In genomic region chr6:13413906-13414555, GRCh38 we compare ENCODE assay signal across 11 cellular contexts.
DNase-seq lines count a peak whose midpoint lies in the region; TF ChIP-seq lines count a peak whose summit lies in the region.
"Had no signal": no experiment of that assay in that cellular context is flagged by ENCODE, and none has a peak within 500 bp of the region (broad histone marks: within the 10 kb centered on the region; RNA-seq: fewer than 3 reads in every experiment).

No MANE protein-coding gene starts in this region.

- no peaks in the 10 kb centered on the region for H3K27me3 Mint-ChIP-seq in mesothelial cell of epicardium (ENCODE audit: low read depth)
- H3K27me3 Mint-ChIP-seq: activated CD4-positive, alpha-beta memory T cell treated with anti-CD3 and anti-CD28 coated beads, Interleukin-2, amount 10 ng/mL, durations not matched to agents 7 days and 5 days had no signal

- H3K9ac ChIP-seq in smooth muscle cell (ENCODE audit: low read depth) = no peak overlapping the region

- H3K27me3 ChIP-seq in right atrium auricular region = no peaks in the 10 kb centered on the region
- H3K27me3 ChIP-seq in smooth muscle cell (ENCODE audit: low read depth) = no peaks in the 10 kb centered on the region

- in situ Hi-C loops in G401 (cut with HindIII; ENCODE audit: low sequenced_read_pairs) = no loop called here

- no peak overlapping the region for H3K4me3 Mint-ChIP-seq in mesothelial cell of epicardium
- H3K4me3 Mint-ChIP-seq: activated CD4-positive, alpha-beta memory T cell treated with anti-CD3 and anti-CD28 coated beads, Interleukin-2, amount 10 ng/mL, durations not matched to agents 7 days and 5 days had no signal

- H3K4me3 ChIP-seq in right atrium auricular region (no peak overlapping the region), smooth muscle cell (no peak overlapping the region)
- H3K4me3 ChIP-seq: SK-N-MC had no signal

- no peaks in the 10 kb centered on the region for H3K36me3 ChIP-seq in right atrium auricular region
- no peaks in the 10 kb centered on the region for H3K36me3 ChIP-seq in smooth muscle cell (ENCODE audit: low read depth)

- no peak overlapping the region for H3K27ac Mint-ChIP-seq in mesothelial cell of epicardium
- H3K27ac Mint-ChIP-seq: activated CD4-positive, alpha-beta memory T cell treated with anti-CD3 and anti-CD28 coated beads, Interleukin-2, amount 10 ng/mL, durations not matched to agents 7 days and 5 days had no signal

- H2AFZ ChIP-seq in smooth muscle cell (ENCODE audit: low read depth) = no peak overlapping the region

- peaks cover 4% of the 10 kb centered on the region for H3K4me1 Mint-ChIP-seq in mesothelial cell of epicardium
- H3K4me1 Mint-ChIP-seq: activated CD4-positive, alpha-beta memory T cell treated with anti-CD3 and anti-CD28 coated beads, Interleukin-2, amount 10 ng/mL, durations not matched to agents 7 days and 5 days had no signal

- DNase-seq in G401 (ENCODE audit: low spot score) = peak; percentile 92
- DNase-seq in right atrium auricular region (ENCODE audit: low spot score) = peak; percentile 71
- DNase-seq in putamen (ENCODE audit: low spot score) = peak; percentile 56
- no peak for DNase-seq in mesothelial cell of epicardium (ENCODE audit: low spot score in 2 of 2, unreplicated experiment in 2 of 2)
- no peak for DNase-seq in smooth muscle cell (lab: John Stamatoyannopoulos, UW; ENCODE audit: unreplicated experiment)
- no peak for DNase-seq in NCI-H510A treated with DMSO at 0.1 percent for 48 hours (lab: John Stamatoyannopoulos, UW)
- DNase-seq in epidermal melanocyte (ENCODE audit: insufficient read length, low spot score) = no peak
- DNase-seq: activated CD4-positive, alpha-beta memory T cell treated with anti-CD3 and anti-CD28 coated beads, Interleukin-2, amount 10 ng/mL, durations not matched to agents 7 days and 5 days; NCI-H2227 treated with DMSO at 0.1 percent for 48 hours had no signal

- TF ChIP-seq CTCF in right atrium auricular region (IDR thresholded peaks at IDR 0.05) (no peak), mesothelial cell of epicardium (IDR thresholded peaks at IDR 0.05; ENCODE audit: unreplicated experiment) (no peak), smooth muscle cell (IDR thresholded peaks at IDR 0.05; ENCODE audit: borderline replicate concordance, insufficient read depth, poor library complexity, severe bottlenecking) (no peak)

- 60% methylated on average over 7 of the region's 7 CpGs for WGBS in smooth muscle cell (ENCODE audit: low lambda C conversion rate)

- H3K4me1 ChIP-seq in right atrium auricular region (peaks cover 0 to 92% of the 10 kb centered on the region in 2 donors), smooth muscle cell (ENCODE audit: low read depth) (peaks cover 8% of the 10 kb centered on the region)

- H3K4me2 ChIP-seq in smooth muscle cell = no peak overlapping the region

- H3K9me3 ChIP-seq in right atrium auricular region (no peaks in the 10 kb centered on the region), smooth muscle cell (replicated peaks; ENCODE audit: low read depth) (no peaks in the 10 kb centered on the region)

- H3K79me2 ChIP-seq in smooth muscle cell (ENCODE audit: low read depth) = peaks cover 17% of the 10 kb centered on the region

- no peaks in the 10 kb centered on the region for H3K9me3 Mint-ChIP-seq in mesothelial cell of epicardium
- H3K9me3 Mint-ChIP-seq: activated CD4-positive, alpha-beta memory T cell treated with anti-CD3 and anti-CD28 coated beads, Interleukin-2, amount 10 ng/mL, durations not matched to agents 7 days and 5 days had no signal

- H3K27ac ChIP-seq in angular gyrus (ENCODE audit: low read depth, low read length) = peak overlapping the region; percentile 71
- peak overlapping the region; percentile 61 to 91 for H3K27ac ChIP-seq in right atrium auricular region
- no peak overlapping the region for H3K27ac ChIP-seq in smooth muscle cell (ENCODE audit: low read depth)
- H3K27ac ChIP-seq: SK-N-MC had no signal

- no peaks in the 10 kb centered on the region for H3K36me3 Mint-ChIP-seq in mesothelial cell of epicardium

- H4K20me1 ChIP-seq in smooth muscle cell (ENCODE audit: low read depth) = peaks cover 4% of the 10 kb centered on the region

- H3F3A ChIP-seq in smooth muscle cell (ENCODE audit: low read depth) = peaks cover 10% of the 10 kb centered on the region

Comparison
In these comparisons a context has a peak if more than half of its experiments do, and no peak if none do; other contexts are left out.
1. DNase-seq: peak in G401 (single experiment), right atrium auricular region (single experiment) and putamen (single experiment); none in mesothelial cell of epicardium (0 of 2), smooth muscle cell (single experiment), NCI-H510A treated with DMSO at 0.1 percent for 48 hours (single experiment) and epidermal melanocyte (single experiment).